8 cellular contexts compared by ENCODE assay signal in the genomic region with DNA sequence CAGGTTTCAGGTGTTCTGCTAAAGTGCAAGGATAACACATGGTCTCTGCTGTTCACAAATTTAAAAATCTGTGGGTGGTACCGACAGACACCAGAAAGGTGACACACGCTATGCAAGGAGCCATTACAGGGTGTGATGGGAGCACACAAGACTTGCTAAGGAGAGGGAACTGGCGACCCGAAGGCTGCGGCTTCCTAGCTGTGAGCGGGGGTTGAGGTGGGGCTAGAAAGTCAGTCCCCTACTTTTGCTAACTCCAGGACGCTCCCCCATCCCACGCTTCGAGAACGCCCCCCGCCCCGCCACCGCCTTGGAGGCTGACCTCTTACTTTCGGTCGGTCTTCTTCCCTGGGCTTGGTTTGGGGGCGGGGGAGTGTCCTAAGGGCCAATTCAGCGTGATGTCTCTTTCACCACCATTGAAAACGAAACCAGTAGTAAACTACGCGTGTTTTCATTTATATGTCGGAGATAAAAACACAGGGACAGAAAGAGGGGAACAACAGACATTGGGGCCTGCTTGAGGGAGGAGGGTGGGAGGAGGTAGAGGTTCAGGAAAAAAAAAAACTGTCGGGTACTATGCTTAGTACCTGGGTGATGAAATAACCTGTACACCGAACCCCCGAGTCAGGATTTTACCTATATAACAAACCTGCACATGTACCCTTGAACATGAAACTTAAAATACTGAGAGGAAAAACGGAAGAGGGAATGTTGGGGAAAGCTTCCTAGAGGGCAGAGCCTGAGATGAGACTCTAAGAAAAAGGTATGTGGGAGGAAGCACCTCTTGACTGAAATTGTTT. TPM values are rescaled to one million over a fixed set of nuclear protein-coding genes. Genes with fewer than 3 reads are reported as not detected.
A peak's percentile ranks its signal among the peaks of the same experiment; 100 is the strongest.
DNase-seq lines count a peak whose midpoint lies in the region; ATAC-seq and TF ChIP-seq lines count a peak whose summit lies in the region.

No MANE protein-coding gene starts in this region.

- H3K4ac ChIP-seq in IMR-90 (ENCODE audit: low read depth, low read length): peak overlapping the region; percentile 97

- H3K4me1 Mint-ChIP-seq in CD8-positive, alpha-beta T cell (ENCODE audit: low read depth): peaks cover 22% of the 10 kb centered on the region
- peaks cover 22% of the 10 kb centered on the region for H3K4me1 Mint-ChIP-seq in endodermal cell
- H3K4me1 Mint-ChIP-seq in naive B cell: peaks cover 11 to 34% (median 11%) of the 10 kb centered on the region in 3 donors

- H3K4me1 ChIP-seq in CD8-positive, alpha-beta T cell (ENCODE audit: insufficient read depth, low read length): peaks cover 23% of the 10 kb centered on the region
- peaks cover 11% of the 10 kb centered on the region for H3K4me1 ChIP-seq in IMR-90 (ENCODE audit: control insufficient read depth, insufficient read depth, low read length)
- peaks cover 6% of the 10 kb centered on the region for H3K4me1 ChIP-seq in endodermal cell (ENCODE audit: control insufficient read depth, insufficient read depth, low read length)
- H3K4me1 ChIP-seq in thyroid gland: peaks cover 26 to 37% of the 10 kb centered on the region in 2 donors

- H3K14ac ChIP-seq in IMR-90 (replicated peaks; ENCODE audit: low read depth, low read length): peak overlapping the region; percentile 98

- peak overlapping the region; percentile 90 for H3K27ac ChIP-seq in CD8-positive, alpha-beta T cell (ENCODE audit: low read depth, low read length)
- H3K27ac ChIP-seq in IMR-90 (ENCODE audit: insufficient read depth, low read length) (peak overlapping the region; percentile 80), endodermal cell (ENCODE audit: low read depth, low read length) (peak overlapping the region; percentile 96), thyroid gland (peak overlapping the region; percentile 81 to 98 (median 95))

- peaks cover 6 to 35% of the 10 kb centered on the region in 2 experiments for H3K79me1 ChIP-seq in IMR-90 (ENCODE audit: low read depth in 1 of 2, low read length in 2 of 2)

- peak overlapping the region; percentile 72 for H2AK5ac ChIP-seq in IMR-90 (ENCODE audit: low read depth, low read length)

- no peaks in the 10 kb centered on the region for H3K27me3 Mint-ChIP-seq in CD8-positive, alpha-beta T cell (ENCODE audit: low read depth)
- H3K27me3 Mint-ChIP-seq in endodermal cell (ENCODE audit: insufficient read depth) (no peaks in the 10 kb centered on the region), naive B cell (no peaks in the 10 kb centered on the region)

- H4K20me1 ChIP-seq in IMR-90 (ENCODE audit: insufficient read depth, low read length): no peaks in the 10 kb centered on the region; the same call in 1 of the 2 replicates

- TF ChIP-seq POLR2A in IMR-90 (IDR thresholded peaks at IDR 0.05; ENCODE audit: low read depth, low read length) (0 out of 2 replicates have a peak, but pooled peaks have one; percentile 0), thyroid gland (IDR thresholded peaks at IDR 0.05) (no peak)

- intact Hi-C loops in CD8-positive, alpha-beta T cell (cut with DNase I, micrococcal nuclease): loop anchor here in 1 of 2 experiments (2.0 kb wide), 1 partner anchor 41 kb away; no protein-coding TSS in a partner anchor
- intact Hi-C loops in IMR-90 (cut with micrococcal nuclease): loop anchor here (10.0 kb wide), 1 partner anchor 199 kb away; the partner anchor contains the start of genes KRTCAP2 and TRIM46
- intact Hi-C loops in thyroid gland (cut with DNase I): no loop called here

- BruUV-seq in IMR-90 (replicated peaks; lab: Mats Ljungman, UMichigan): no TSS peak

- no peaks in the 10 kb centered on the region for H3K36me3 ChIP-seq in CD8-positive, alpha-beta T cell (ENCODE audit: insufficient read depth, low read length)
- H3K36me3 ChIP-seq in IMR-90 (ENCODE audit: control insufficient read depth, insufficient read depth, low read length): no peaks in the 10 kb centered on the region
- H3K36me3 ChIP-seq in endodermal cell (ENCODE audit: control insufficient read depth, insufficient read depth, low read length): peaks cover 27% of the 10 kb centered on the region
- H3K36me3 ChIP-seq in thyroid gland: no peaks in the 10 kb centered on the region

- peak overlapping the region; percentile 92 for H2BK20ac ChIP-seq in IMR-90 (ENCODE audit: low read depth, low read length)

- H3K56ac ChIP-seq in IMR-90 (ENCODE audit: extremely low read depth, insufficient read depth, low read length): peak overlapping the region; percentile 89

- H3K9me3 ChIP-seq in CD8-positive, alpha-beta T cell (ENCODE audit: low read length): no peaks in the 10 kb centered on the region
- H3K9me3 ChIP-seq in IMR-90 (ENCODE audit: control insufficient read depth, insufficient read depth, low read length) (no peaks in the 10 kb centered on the region), endodermal cell (ENCODE audit: control insufficient read depth, low read length) (no peaks in the 10 kb centered on the region), thyroid gland (no peaks in the 10 kb centered on the region)

- H2AK9ac ChIP-seq in IMR-90 (replicated peaks; ENCODE audit: low read depth, low read length, poor library complexity): peak overlapping the region; percentile 98

- H3K27me3 ChIP-seq in CD8-positive, alpha-beta T cell (ENCODE audit: insufficient read depth, low read length): no peaks in the 10 kb centered on the region
- H3K27me3 ChIP-seq in IMR-90 (ENCODE audit: control insufficient read depth, insufficient read depth, low read length): no peaks in the 10 kb centered on the region
- no peaks in the 10 kb centered on the region for H3K27me3 ChIP-seq in endodermal cell (ENCODE audit: control insufficient read depth, insufficient read depth, low read length, poor library complexity, severe bottlenecking)
- no peaks in the 10 kb centered on the region for H3K27me3 ChIP-seq in thyroid gland

- peak overlapping the region; percentile 29 to 90 for H4K8ac ChIP-seq in IMR-90 (ENCODE audit: low read depth in 2 of 2, low read length in 2 of 2)

- WGBS in IMR-90 (ENCODE audit: extremely low coverage in 2 of 2, insufficient read length in 1 of 2), 2 experiments: 0% methylated on average over 1 of the region's 25 CpGs; no CpG with 5 or more reads in 1 of the 2 experiments
- WGBS in endodermal cell (ENCODE audit: insufficient coverage in 1 of 2, insufficient read length in 1 of 2), 2 experiments: 2% methylated on average over 14 to 25 of the region's 25 CpGs
- WGBS in thyroid gland, 2 donors: 1% methylated on average over 25 of the region's 25 CpGs

- peak overlapping the region; percentile 48; the same call in 2 of the 3 replicates for H2BK15ac ChIP-seq in IMR-90 (ENCODE audit: low read depth, low read length)

- H3K18ac ChIP-seq in IMR-90 (ENCODE audit: low read depth, low read length): peak overlapping the region; percentile 76

- in situ Hi-C loops in IMR-90 (cut with MboI; ENCODE audit: low sequenced_read_pairs): no loop called here

- dilution Hi-C loops in IMR-90 (cut with HindIII; ENCODE audit: low sequenced_read_pairs, unreplicated experiment): no loop called here

- H2AFZ ChIP-seq in IMR-90 (replicated peaks; ENCODE audit: low read length, poor library complexity): peak overlapping the region; percentile 79

- H3K9me1 ChIP-seq in IMR-90 (ENCODE audit: insufficient read depth, low read length): peaks cover 7% of the 10 kb centered on the region

- TF ChIP-seq CTCF in CD8-positive, alpha-beta T cell (IDR thresholded peaks at IDR 0.05): no peak
- TF ChIP-seq CTCF in IMR-90 (conservative IDR thresholded peaks at IDR 0.05; ENCODE audit: low read depth, low read length) (no peak), endodermal cell (conservative IDR thresholded peaks at IDR 0.05) (no peak), thyroid gland (IDR thresholded peaks at IDR 0.05) (no peak)

- peak overlapping the region; percentile 91 for H3K4me2 ChIP-seq in IMR-90 (ENCODE audit: low read depth, low read length)

- H3K9ac ChIP-seq in IMR-90 (ENCODE audit: low read depth, low read length): peak overlapping the region; percentile 91
- peak overlapping the region; percentile 96 for H3K9ac ChIP-seq in endodermal cell (ENCODE audit: extremely low read depth, low read length, poor library complexity, severe bottlenecking)

- no peak for TF ChIP-seq RAD21 in IMR-90 (IDR thresholded peaks at IDR 0.05; ENCODE audit: low read length)

- H2BK120ac ChIP-seq in IMR-90 (ENCODE audit: low read depth, low read length): peak overlapping the region; percentile 66

- no peak overlapping the region for H3K27ac Mint-ChIP-seq in CD8-positive, alpha-beta T cell
- no peak overlapping the region for H3K27ac Mint-ChIP-seq in endodermal cell
- H3K27ac Mint-ChIP-seq in naive B cell: no peak overlapping the region

- no peak overlapping the region for H3K4me3 Mint-ChIP-seq in CD8-positive, alpha-beta T cell
- H3K4me3 Mint-ChIP-seq in endodermal cell (no peak overlapping the region), naive B cell (no peak overlapping the region)

- POLR2A ChIA-PET in CD8-positive, alpha-beta T cell (lab: Charles Lee): interaction anchor here (0.6 to 3.0 kb wide), 13 partner anchors 8 to 269 kb away, joined by 3 to 21 read pairs (median 3); partner anchors contain the start of genes FLAD1, PBXIP1, PMVK and PYGO2
- POLR2A ChIA-PET in IMR-90 (lab: Charles Lee; ENCODE audit: unreplicated experiment): no interaction called here

- peak overlapping the region; percentile 96 for H2BK5ac ChIP-seq in IMR-90 (ENCODE audit: low read depth, low read length, poor library complexity, severe bottlenecking)

- peak overlapping the region; percentile 93 for H3K23ac ChIP-seq in IMR-90 (ENCODE audit: low read depth, low read length)

- DNase-seq in CD8-positive, alpha-beta T cell: peak in 5 of 7 experiments; percentile 40 to 69 (median 54)
- DNase-seq in IMR-90 (peak; percentile 53), endodermal cell (peak; percentile 77), naive B cell (peak; percentile 50), thyroid gland (peak; percentile 63 to 66)
- peak; percentile 65 for DNase-seq in activated CD4-positive, CD25-positive, alpha-beta regulatory T cell treated with anti-CD3 and anti-CD28 coated beads, Interleukin-2, amount 50 U/mL, for 72 hours

- peak overlapping the region; percentile 92 for H4K91ac ChIP-seq in IMR-90 (ENCODE audit: insufficient read depth, low read depth, low read length)

- H3K36me3 Mint-ChIP-seq in CD8-positive, alpha-beta T cell: peaks cover 22% of the 10 kb centered on the region
- peaks cover 20% of the 10 kb centered on the region for H3K36me3 Mint-ChIP-seq in endodermal cell (ENCODE audit: low read depth)
- H3K36me3 Mint-ChIP-seq in naive B cell: no peaks in the 10 kb centered on the region

- peak; percentile 6 for ATAC-seq in CD8-positive, alpha-beta T cell
- no peak for ATAC-seq in IMR-90 (ENCODE audit: low read depth)
- ATAC-seq in naive B cell (ENCODE audit: low read depth in 2 of 2): no peak
- ATAC-seq in GM18861 (IDR thresholded peaks at IDR 0.05; ENCODE audit: unreplicated experiment): no peak
- ATAC-seq in HG02852 (IDR thresholded peaks at IDR 0.05; ENCODE audit: unreplicated experiment): no peak

- H3K4me3 ChIP-seq in CD8-positive, alpha-beta T cell (ENCODE audit: low read depth, low read length): peak overlapping the region; percentile 67
- peak overlapping the region; percentile 57 for H3K4me3 ChIP-seq in IMR-90 (ENCODE audit: insufficient read depth, low read depth, low read length)
- peak overlapping the region; percentile 99 for H3K4me3 ChIP-seq in endodermal cell (ENCODE audit: low read length)
- peak overlapping the region; percentile 11 to 51 (median 16) for H3K4me3 ChIP-seq in thyroid gland (replicated peaks in 1 of 3)

- CTCF ChIA-PET in CD8-positive, alpha-beta T cell (lab: Charles Lee): interaction anchor here (5.8 to 20.2 kb wide), 2 partner anchors 23 to 40 kb away, joined by 27 to 177 read pairs; no protein-coding TSS in a partner anchor
- CTCF ChIA-PET in IMR-90 (lab: Yijun Ruan, JAX): no interaction called here

- peak overlapping the region; percentile 81 for H4K5ac ChIP-seq in IMR-90 (ENCODE audit: low read depth, low read length)

- no peaks in the 10 kb centered on the region for H3K9me3 Mint-ChIP-seq in CD8-positive, alpha-beta T cell
- H3K9me3 Mint-ChIP-seq in endodermal cell (no peaks in the 10 kb centered on the region), naive B cell (no peaks in the 10 kb centered on the region)

RNA-seq across cellular contexts. Expression of gene CKS1B, which starts 1.1 kb away (rescaled TPM):
- total RNA-seq in CD8-positive, alpha-beta T cell: 1 to 10 TPM; 2.3 to 2.9 TPM
- total RNA-seq in IMR-90 (2012; rRNA removed) (129 and 140 TPM in 2 replicates), endodermal cell (100 to 1,000 TPM; 145 to 229 TPM), thyroid gland (10 to 100 TPM; 14.3 to 29.5 (median 22.6) TPM)
- polyA plus RNA-seq in IMR-90 (2012; rRNA removed) (195 and 272 TPM in 2 replicates), naive B cell (ENCODE audit: low read depth in 6 of 6) (100 to 1,000 TPM; 117 to 196 (median 131) TPM)
- 48.5 and 174 TPM in 2 replicates for polyA plus RNA-seq in IMR-90 (2012; cell fraction: cytosol; rRNA removed)
- 12.1 and 45.9 TPM in 2 replicates for polyA plus RNA-seq in IMR-90 (2012; cell fraction: nucleus; rRNA removed; ENCODE audit: low replicate concordance)
- polyA plus RNA-seq in endodermal cell (2013, experiment 1 of 2): 355 TPM
- polyA plus RNA-seq in endodermal cell (2013, experiment 2 of 2): 371 TPM

RNA-seq across cellular contexts. Expression of gene SHC1, which starts 5.1 kb away (rescaled TPM):
- total RNA-seq in CD8-positive, alpha-beta T cell: 10 to 100 TPM; 54.5 to 58.3 TPM
- total RNA-seq in IMR-90 (2012; rRNA removed) (291 and 355 TPM in 2 replicates), endodermal cell (100 to 1,000 TPM; 157 to 231 TPM), thyroid gland (100 to 1,000 TPM; 108 to 168 (median 123) TPM)
- polyA plus RNA-seq in IMR-90 (2012; rRNA removed) (337 and 352 TPM in 2 replicates), naive B cell (ENCODE audit: low read depth in 6 of 6) (10 to 100 TPM; 23.3 to 34.0 (median 26.3) TPM)
- 216 and 285 TPM in 2 replicates for polyA plus RNA-seq in IMR-90 (2012; cell fraction: cytosol; rRNA removed)
- polyA plus RNA-seq in IMR-90 (2012; cell fraction: nucleus; rRNA removed; ENCODE audit: low replicate concordance): 1,266 and 1,683 TPM in 2 replicates
- polyA plus RNA-seq in endodermal cell (2013, experiment 1 of 2): 134 TPM
- 135 TPM for polyA plus RNA-seq in endodermal cell (2013, experiment 2 of 2)

RNA-seq across cellular contexts. Expression of gene FLAD1, which starts 7.5 kb away (rescaled TPM):
- 10 to 100 TPM; 17.4 to 19.0 TPM for total RNA-seq in CD8-positive, alpha-beta T cell
- total RNA-seq in IMR-90 (2012; rRNA removed): 19.7 and 26.3 TPM in 2 replicates
- polyA plus RNA-seq in IMR-90 (2012; rRNA removed): 37.3 and 39.9 TPM in 2 replicates
- 25.2 and 28.5 TPM in 2 replicates for polyA plus RNA-seq in IMR-90 (2012; cell fraction: cytosol; rRNA removed)
- 46.1 and 80.6 TPM in 2 replicates for polyA plus RNA-seq in IMR-90 (2012; cell fraction: nucleus; rRNA removed; ENCODE audit: low replicate concordance)
- 10 to 100 TPM; 61.9 to 65.0 TPM for total RNA-seq in endodermal cell
- 54.8 TPM for polyA plus RNA-seq in endodermal cell (2013, experiment 1 of 2)
- polyA plus RNA-seq in endodermal cell (2013, experiment 2 of 2): 47.4 TPM
- 10 to 100 TPM; 37.0 to 57.0 (median 49.4) TPM for polyA plus RNA-seq in naive B cell (ENCODE audit: low read depth in 6 of 6)
- total RNA-seq in thyroid gland: 10 to 100 TPM; 24.1 to 39.3 (median 31.1) TPM

RNA-seq across cellular contexts. Expression of gene PYGO2, which starts 14.0 kb away (rescaled TPM):
- 10 to 100 TPM; 25.1 to 26.7 TPM for total RNA-seq in CD8-positive, alpha-beta T cell
- total RNA-seq in IMR-90 (2012; rRNA removed) (5.3 and 5.4 TPM in 2 replicates), endodermal cell (10 to 100 TPM; 33.4 to 40.4 TPM), thyroid gland (10 to 100 TPM; 28.6 to 48.3 (median 42.9) TPM)
- polyA plus RNA-seq in IMR-90 (2012; rRNA removed) (12.3 and 14.8 TPM in 2 replicates), naive B cell (ENCODE audit: low read depth in 6 of 6) (10 to 100 TPM in 5 of 6 donors, 1 to 10 TPM in 1; 10.0 to 45.1 (median 29.4) TPM)
- polyA plus RNA-seq in IMR-90 (2012; cell fraction: cytosol; rRNA removed): 7.8 and 8.6 TPM in 2 replicates
- polyA plus RNA-seq in IMR-90 (2012; cell fraction: nucleus; rRNA removed; ENCODE audit: low replicate concordance): 28.6 and 31.8 TPM in 2 replicates
- 35.0 TPM for polyA plus RNA-seq in endodermal cell (2013, experiment 1 of 2)
- polyA plus RNA-seq in endodermal cell (2013, experiment 2 of 2): 32.2 TPM

RNA-seq across cellular contexts. Expression of gene LENEP, which starts 17.8 kb away (rescaled TPM):
- not detected for total RNA-seq in CD8-positive, alpha-beta T cell
- total RNA-seq in IMR-90 (2012; rRNA removed) (not detected in 2 replicates), endodermal cell (1 to 10 TPM in 1 of 2 donors, not detected in 1; 2.0 TPM), thyroid gland (not detected)
- polyA plus RNA-seq in IMR-90 (2012; rRNA removed) (not detected in 2 replicates), naive B cell (ENCODE audit: low read depth in 6 of 6) (not detected)
- not detected in 2 replicates for polyA plus RNA-seq in IMR-90 (2012; cell fraction: cytosol; rRNA removed)
- polyA plus RNA-seq in IMR-90 (2012; cell fraction: nucleus; rRNA removed; ENCODE audit: low replicate concordance): not detected in 2 replicates
- polyA plus RNA-seq in endodermal cell (2013, experiment 1 of 2): not detected
- not detected for polyA plus RNA-seq in endodermal cell (2013, experiment 2 of 2)

Comparison
In these comparisons a context has a peak if more than half of its experiments do, and no peak if none do; other contexts are left out.
1. H3K4me3 ChIP-seq: peak in every context shown above with its lines; median percentile 99 in endodermal cell; 67 in CD8-positive, alpha-beta T cell; 57 in IMR-90; 16 in thyroid gland.